In genomic region chr17:16419074-16419928, GRCh38 we compare ENCODE assay signal across 1 cellular context.
TF ChIP-seq lines count a peak whose summit lies in the region.

No MANE protein-coding gene starts in this region.

TF ChIP-seq in K562, 482 proteins besides CTCF, POLR2A, EP300 and RAD21 (continued from another document):
- 0 out of 2 replicates have a peak, but pooled peaks have one; percentile 4 for TF ChIP-seq ZBTB26 (CRISPR knock-in tag; IDR thresholded peaks at IDR 0.05)
